Comparison of ENCODE assay signal across 25 cellular contexts in genomic region chr11:79013509-79013908, GRCh38.
DNase-seq lines count a peak whose midpoint lies in the region; ATAC-seq and TF ChIP-seq lines count a peak whose summit lies in the region.
"Had no signal": no experiment of that assay in that cellular context is flagged by ENCODE, and none has a peak within 500 bp of the region (broad histone marks: within the 10 kb centered on the region; RNA-seq: fewer than 3 reads in every experiment).

No MANE protein-coding gene starts in this region.

- H3K27ac Mint-ChIP-seq in HFFc6: peak overlapping the region; percentile 94
- H3K27ac Mint-ChIP-seq in activated T-cell treated with anti-CD3 and anti-CD28 coated beads, Interleukin-2, amount 50 U/mL, for 72 hours: no peak overlapping the region
- H3K27ac Mint-ChIP-seq: activated naive CD8-positive, alpha-beta T cell treated with anti-CD3 and anti-CD28 coated beads for 36 hours; GM23338; T-helper 2 cell treated with Interferon-gamma antibody and Interleukin-4, amounts not matched to agents 5 μg/mL and 100 μg/mL, for 36 hours had no signal

- H3K4me1 ChIP-seq in upper lobe of left lung (no peaks in the 10 kb centered on the region), tibial nerve (no peaks in the 10 kb centered on the region)
- H3K4me1 ChIP-seq: lower lobe of right lung, tibial artery had no signal

- peaks cover 55% of the 10 kb centered on the region for H3K4me1 Mint-ChIP-seq in HFFc6 (ENCODE audit: low read depth)
- H3K4me1 Mint-ChIP-seq in activated T-cell treated with anti-CD3 and anti-CD28 coated beads, Interleukin-2, amount 50 U/mL, for 72 hours (ENCODE audit: low read depth): peaks cover 3% of the 10 kb centered on the region
- H3K4me1 Mint-ChIP-seq: activated naive CD8-positive, alpha-beta T cell treated with anti-CD3 and anti-CD28 coated beads for 36 hours had no signal

- H3K9me3 Mint-ChIP-seq in HFFc6: no peaks in the 10 kb centered on the region
- peaks cover 0 to 1% of the 10 kb centered on the region in 2 donors for H3K9me3 Mint-ChIP-seq in activated T-cell treated with anti-CD3 and anti-CD28 coated beads, Interleukin-2, amount 50 U/mL, for 72 hours
- H3K9me3 Mint-ChIP-seq: T-helper 2 cell treated with Interferon-gamma antibody and Interleukin-4, amounts not matched to agents 5 μg/mL and 100 μg/mL, for 36 hours had no signal

- H3K36me3 ChIP-seq in upper lobe of left lung: no peaks in the 10 kb centered on the region
- H3K36me3 ChIP-seq in tibial nerve: no peaks in the 10 kb centered on the region
- H3K36me3 ChIP-seq: esophagus squamous epithelium, lower lobe of right lung, neutrophil, tibial artery, WERI-Rb-1 had no signal

- TF ChIP-seq POLR2A in upper lobe of left lung (IDR thresholded peaks at IDR 0.05): no peak
- TF ChIP-seq POLR2A in tibial nerve (IDR thresholded peaks at IDR 0.05): no peak

- whole genome bisulfite sequencing in upper lobe of left lung, 2 donors: 68 to 78% methylated on average over 2 to 3 of the region's 3 CpGs
- WGBS in tibial nerve, 2 donors: 92 to 94% methylated on average over 3 of the region's 3 CpGs

- no peaks in the 10 kb centered on the region for H3K9me3 ChIP-seq in upper lobe of left lung
- H3K9me3 ChIP-seq in tibial nerve: peaks cover 0 to 4% (median 0%) of the 10 kb centered on the region in 4 donors
- H3K9me3 ChIP-seq: esophagus squamous epithelium, lower lobe of right lung, neutrophil, tibial artery had no signal

- no peak overlapping the region for H3K4me3 ChIP-seq in cardiac fibroblast (replicated peaks in 1 of 2; ENCODE audit: low read depth in 2 of 2, low read length in 2 of 2)
- no peak overlapping the region for H3K4me3 ChIP-seq in upper lobe of left lung
- H3K4me3 ChIP-seq in tibial nerve: no peak overlapping the region
- H3K4me3 ChIP-seq: esophagus squamous epithelium, GM23338, lower lobe of right lung, tibial artery had no signal

- DNase-seq in HFFc6 (peak; percentile 53), cardiac fibroblast (ENCODE audit: low read depth in 2 of 2) (peak; percentile 8 to 14), glomerular visceral epithelial cell (ENCODE audit: extremely low spot score) (peak; percentile 12), upper lobe of left lung (peak; percentile 19 to 26), tibial nerve (ENCODE audit: low spot score in 2 of 2) (no peak)
- no peak for DNase-seq in activated T-cell treated with anti-CD3 and anti-CD28 coated beads, Interleukin-2, amount 50 U/mL, for 72 hours
- DNase-seq: activated CD4-positive, alpha-beta T cell treated with anti-CD3 and anti-CD28 coated beads, Interleukin-2, amount 50 U/mL, for 48 hours; activated CD8-positive, alpha-beta memory T cell treated with anti-CD3 and anti-CD28 coated beads, Interleukin-2, amount 50 U/mL, for 48 hours; activated naive CD8-positive, alpha-beta T cell treated with anti-CD3 and anti-CD28 coated beads for 36 hours; DMS79 treated with DMSO at 0.1 percent for 48 hours; esophagus squamous epithelium; hippocampal formation; lower lobe of right lung; NCI-H1105; NCI-H2081 treated with DMSO at 0.1 percent for 48 hours; NCI-H510A treated with DMSO at 0.1 percent for 48 hours; stimulated activated CD4-positive, alpha-beta T cell treated with anti-CD3 and anti-CD28 coated beads, Interleukin-4, amount 100 ng/mL, for 24 hours; stimulated activated naive CD4-positive, alpha-beta T cell treated with Interleukin-2 at 50 U/mL for 16 hours; tibial artery; WERI-Rb-1 had no signal

- no peak for TF ChIP-seq EP300 in upper lobe of left lung (IDR thresholded peaks at IDR 0.05)
- no peak for TF ChIP-seq EP300 in tibial nerve (IDR thresholded peaks at IDR 0.05)

- TF ChIP-seq CTCF in HFFc6 (IDR thresholded peaks at IDR 0.05) (no peak), cardiac fibroblast (IDR thresholded peaks at IDR 0.05; ENCODE audit: low read depth, low read length) (no peak), upper lobe of left lung (IDR thresholded peaks at IDR 0.05) (no peak), tibial nerve (IDR thresholded peaks at IDR 0.05) (no peak)

- no peak overlapping the region for H3K27ac ChIP-seq in upper lobe of left lung
- H3K27ac ChIP-seq in tibial nerve: no peak overlapping the region
- H3K27ac ChIP-seq: esophagus squamous epithelium, lower lobe of right lung, neutrophil, tibial artery, WERI-Rb-1 had no signal

- peaks cover 2% of the 10 kb centered on the region; the same call in 1 of the 2 replicates for H3K27me3 Mint-ChIP-seq in HFFc6 (ENCODE audit: insufficient read depth)
- peaks cover 17% of the 10 kb centered on the region for H3K27me3 Mint-ChIP-seq in activated T-cell treated with anti-CD3 and anti-CD28 coated beads, Interleukin-2, amount 50 U/mL, for 72 hours (ENCODE audit: low read depth)

- ATAC-seq in upper lobe of left lung (ENCODE audit: low FRiP score in 2 of 2): no peak
- no peak for ATAC-seq in GM21526 (IDR thresholded peaks at IDR 0.05; ENCODE audit: low FRiP score, unreplicated experiment)
- ATAC-seq in HG02571 (IDR thresholded peaks at IDR 0.05; ENCODE audit: unreplicated experiment): no peak
- no peak for ATAC-seq in activated T-cell treated with anti-CD3 and anti-CD28 coated beads, Interleukin-2, amount 50 U/mL, for 72 hours (replicated peaks in 1 of 2)
- ATAC-seq: GM23338, lower lobe of right lung had no signal

- peak overlapping the region; percentile 11; the same call in 1 of the 2 replicates for H3K4me3 Mint-ChIP-seq in HFFc6
- no peak overlapping the region for H3K4me3 Mint-ChIP-seq in activated T-cell treated with anti-CD3 and anti-CD28 coated beads, Interleukin-2, amount 50 U/mL, for 72 hours
- H3K4me3 Mint-ChIP-seq: activated naive CD8-positive, alpha-beta T cell treated with anti-CD3 and anti-CD28 coated beads for 36 hours; GM23338; T-helper 2 cell treated with Interferon-gamma antibody and Interleukin-4, amounts not matched to agents 5 μg/mL and 100 μg/mL, for 36 hours had no signal

- peaks cover 6% of the 10 kb centered on the region for H3K36me3 Mint-ChIP-seq in HFFc6 (ENCODE audit: low read depth)
- H3K36me3 Mint-ChIP-seq in activated T-cell treated with anti-CD3 and anti-CD28 coated beads, Interleukin-2, amount 50 U/mL, for 72 hours (ENCODE audit: insufficient read depth in 2 of 2): peaks cover 0 to 1% of the 10 kb centered on the region in 2 donors
- H3K36me3 Mint-ChIP-seq: activated naive CD8-positive, alpha-beta T cell treated with anti-CD3 and anti-CD28 coated beads for 36 hours had no signal

- H3K27me3 ChIP-seq in upper lobe of left lung: no peaks in the 10 kb centered on the region
- no peaks in the 10 kb centered on the region for H3K27me3 ChIP-seq in tibial nerve
- H3K27me3 ChIP-seq: tibial artery had no signal

Comparison
In these comparisons a context has a peak if more than half of its experiments do, and no peak if none do; other contexts are left out.
1. DNase-seq: peak in HFFc6 (single experiment), cardiac fibroblast (2 of 2), glomerular visceral epithelial cell (single experiment) and upper lobe of left lung (2 of 2); none in activated T-cell treated with anti-CD3 and anti-CD28 coated beads, Interleukin-2, amount 50 U/mL, for 72 hours (0 of 2) and tibial nerve (0 of 2).